In the genomic region with DNA sequence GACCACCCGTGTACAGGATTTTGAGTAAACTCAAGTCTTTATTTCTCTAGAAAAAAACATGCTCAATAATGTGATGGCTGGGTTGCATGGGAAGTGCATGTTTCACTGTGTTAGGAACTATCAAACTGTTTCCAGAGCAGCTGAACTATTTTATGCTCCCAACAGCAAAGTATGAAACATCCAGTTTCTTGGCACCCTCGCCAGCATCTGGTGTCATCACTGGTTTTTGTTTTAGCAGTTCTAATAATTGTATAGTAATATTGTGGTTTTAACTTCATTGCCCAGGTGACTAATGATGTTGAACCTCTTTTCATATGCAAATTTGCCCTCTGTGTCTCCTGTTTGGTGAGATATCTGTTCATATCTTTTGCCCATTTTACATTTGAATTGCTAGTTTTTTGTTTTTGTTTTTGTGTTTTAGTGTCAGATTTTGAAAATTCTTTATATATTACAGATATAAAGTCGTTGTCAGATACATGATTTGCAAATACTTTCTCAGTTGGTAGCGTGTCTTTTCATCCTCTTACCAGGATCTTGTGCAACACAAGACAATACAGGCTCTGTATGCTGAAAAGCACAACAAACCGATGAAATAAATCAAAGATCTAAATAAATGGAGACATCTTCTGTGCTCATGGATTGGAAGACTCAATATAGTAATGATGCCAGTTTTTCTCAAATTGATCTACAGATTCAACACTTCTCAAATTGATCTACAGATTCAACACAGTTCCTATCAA, we compare ENCODE assay signal across 22 cellular contexts.
"Had no signal": no experiment of that assay in that cellular context is flagged by ENCODE, and none has a peak within 500 bp of the region (broad histone marks: within the 10 kb centered on the region; RNA-seq: fewer than 3 reads in every experiment).

No MANE protein-coding gene starts in this region.

- H3K27ac ChIP-seq: adrenal gland, colonic mucosa, dorsolateral prefrontal cortex, esophagus squamous epithelium, heart right ventricle, left lung, spleen, thoracic aorta, upper lobe of left lung had no signal

- H3K36me3 ChIP-seq: adrenal gland, colonic mucosa, esophagus squamous epithelium, heart right ventricle, left lung, spleen, thoracic aorta, upper lobe of left lung had no signal

- DNase-seq: activated B cell treated with CpG ODN at 0.5 μM for 24 hours; activated CD4-positive, alpha-beta T cell treated with anti-CD3 and anti-CD28 coated beads for 36 hours; activated CD4-positive, alpha-beta T cell treated with anti-CD3 and anti-CD28 coated beads, Interleukin-2, amount 50 U/mL, for 48 hours; activated CD8-positive, alpha-beta memory T cell treated with anti-CD3 and anti-CD28 coated beads, Interleukin-2, amount 50 U/mL, for 48 hours; activated naive CD4-positive, alpha-beta T cell; activated T-cell treated with anti-CD3 and anti-CD28 coated beads, Interleukin-2, amount 50 U/mL, for 4 hours; adrenal gland; colonic mucosa; dorsolateral prefrontal cortex; effector memory CD8-positive, alpha-beta T cell; esophagus squamous epithelium; heart right ventricle; left lung; natural killer cell; retina; spleen; stimulated activated CD4-positive, alpha-beta T cell treated with anti-CD3 and anti-CD28 coated beads, Interleukin-4, amount 100 ng/mL, for 1 hour; stimulated activated naive CD4-positive, alpha-beta T cell; T-helper 17 cell; upper lobe of left lung had no signal

- H3K4me3 ChIP-seq: adrenal gland, colonic mucosa, dorsolateral prefrontal cortex, esophagus squamous epithelium, heart right ventricle, left lung, spleen, thoracic aorta, upper lobe of left lung had no signal

- H3K4me1 ChIP-seq: adrenal gland, colonic mucosa, esophagus squamous epithelium, heart right ventricle, left lung, spleen, upper lobe of left lung had no signal

- H3K9me3 ChIP-seq: adrenal gland, colonic mucosa, esophagus squamous epithelium, heart right ventricle, left lung, spleen, thoracic aorta, upper lobe of left lung had no signal

- H3K27me3 ChIP-seq: adrenal gland, colonic mucosa, heart right ventricle, left lung, spleen, upper lobe of left lung had no signal

- FAIRE-seq: astrocyte had no signal
